Comparison of ENCODE assay signal across 1 cellular context in the genomic region with DNA sequence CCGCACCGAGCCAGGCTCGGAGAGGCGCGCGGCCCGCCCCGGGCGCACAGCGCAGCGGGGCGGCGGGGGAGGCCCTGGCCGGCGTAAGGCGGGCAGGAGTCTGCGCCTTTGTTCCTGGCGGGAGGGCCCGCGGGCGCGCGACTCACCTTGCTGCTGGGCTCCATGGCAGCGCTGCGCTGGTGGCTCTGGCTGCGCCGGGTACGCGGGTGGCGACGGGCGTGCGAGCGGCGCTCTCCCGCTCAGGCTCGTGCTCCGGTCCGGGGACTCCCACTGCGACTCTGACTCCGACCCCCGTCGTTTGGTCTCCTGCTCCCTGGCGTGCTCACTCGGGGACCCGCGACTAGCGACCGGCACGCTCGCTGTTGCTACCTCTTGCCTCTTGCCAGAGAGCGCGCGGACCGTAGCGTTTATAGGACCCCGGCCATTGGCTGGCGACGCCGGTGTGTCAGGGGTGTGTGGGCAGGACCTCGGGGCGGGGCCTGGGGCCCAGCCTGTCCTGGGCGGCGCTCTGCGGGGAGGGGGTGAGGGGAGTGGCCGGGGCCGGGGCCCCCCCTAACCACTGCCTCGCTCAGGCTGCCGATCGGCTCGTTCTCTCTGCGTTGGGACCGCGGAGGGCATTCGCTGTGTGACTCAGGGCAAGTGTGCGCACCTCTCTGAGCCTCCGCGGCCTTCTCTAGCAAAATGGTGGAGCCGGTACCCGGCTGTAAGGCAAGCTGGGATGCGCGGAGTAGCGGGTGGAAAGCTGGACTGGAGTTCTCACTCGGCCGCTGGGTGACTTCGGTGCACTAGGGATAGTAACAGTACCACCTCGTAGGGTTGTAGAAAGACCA.
TF ChIP-seq lines count a peak whose summit lies in the region.

Gene SLC2A1 (minus strand): TSS at position 381 of the 830 bp plus-strand sequence. CDS start 217 bp downstream, at position 164.

TF ChIP-seq in HEK293, 187 proteins besides CTCF, POLR2A, EP300 and RAD21 (continued from another document and continues in another):
- TF ChIP-seq, protein P1, sequence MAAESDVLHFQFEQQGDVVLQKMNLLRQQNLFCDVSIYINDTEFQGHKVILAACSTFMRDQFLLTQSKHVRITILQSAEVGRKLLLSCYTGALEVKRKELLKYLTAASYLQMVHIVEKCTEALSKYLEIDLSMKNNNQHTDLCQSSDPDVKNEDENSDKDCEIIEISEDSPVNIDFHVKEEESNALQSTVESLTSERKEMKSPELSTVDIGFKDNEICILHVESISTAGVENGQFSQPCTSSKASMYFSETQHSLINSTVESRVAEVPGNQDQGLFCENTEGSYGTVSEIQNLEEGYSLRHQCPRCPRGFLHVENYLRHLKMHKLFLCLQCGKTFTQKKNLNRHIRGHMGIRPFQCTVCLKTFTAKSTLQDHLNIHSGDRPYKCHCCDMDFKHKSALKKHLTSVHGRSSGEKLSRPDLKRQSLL (tag by site-specific recombination; IDR thresholded peaks at IDR 0.05) = peak; percentile 48
- TF ChIP-seq ZIC2 (tag by site-specific recombination; IDR thresholded peaks at IDR 0.05) (peak; percentile 98), ZNF549 (tag by site-specific recombination; IDR thresholded peaks at IDR 0.05) (no peak), ZSCAN5A (tag by site-specific recombination; IDR thresholded peaks at IDR 0.05) (no peak), KLF10 (tag by site-specific recombination; IDR thresholded peaks at IDR 0.05) (peak; percentile 99), ZNF24 (tag by site-specific recombination; IDR thresholded peaks at IDR 0.05) (peak; percentile 41; the same call in 1 of the 2 replicates), ZNF221 (tag by site-specific recombination; IDR thresholded peaks at IDR 0.05; ENCODE audit: borderline replicate concordance) (no peak), ZNF707 (tag by site-specific recombination; IDR thresholded peaks at IDR 0.05) (no peak), ZNF214 (tag by site-specific recombination; IDR thresholded peaks at IDR 0.05; ENCODE audit: borderline replicate concordance) (no peak), ZNF747 (tag by site-specific recombination; IDR thresholded peaks at IDR 0.05) (no peak), ZBTB17 (tag by site-specific recombination; IDR thresholded peaks at IDR 0.05) (peak; percentile 95), ZNF324 (tag by site-specific recombination; IDR thresholded peaks at IDR 0.05) (peak; percentile 83; the same call in 1 of the 2 replicates), ZNF600 (tag by site-specific recombination; IDR thresholded peaks at IDR 0.05) (peak; percentile 68), ZFP41 (tag by site-specific recombination; IDR thresholded peaks at IDR 0.05; ENCODE audit: borderline replicate concordance) (no peak), ZNF404 (tag by site-specific recombination; IDR thresholded peaks at IDR 0.05) (no peak), ZNF670 (tag by site-specific recombination; IDR thresholded peaks at IDR 0.05; ENCODE audit: low read depth) (no peak), HOXD13 (CRISPR knock-in tag; IDR thresholded peaks at IDR 0.05; ENCODE audit: borderline replicate concordance) (0 out of 2 replicates have a peak, but pooled peaks have one; percentile 23), KLF9 (tag by site-specific recombination; IDR thresholded peaks at IDR 0.05; ENCODE audit: low read depth) (peak; percentile 92), ZFHX2 (tag by site-specific recombination; conservative IDR thresholded peaks at IDR 0.05) (peak; percentile 74), ZNF433 (tag by site-specific recombination; IDR thresholded peaks at IDR 0.05; ENCODE audit: low read depth) (no peak), ZNF510 (tag by site-specific recombination; IDR thresholded peaks at IDR 0.05; ENCODE audit: insufficient replicate concordance) (no peak), ZNF571 (tag by site-specific recombination; IDR thresholded peaks at IDR 0.05) (no peak), ZNF843 (tag by site-specific recombination; IDR thresholded peaks at IDR 0.05) (no peak; the same call in 1 of the 2 replicates), ZFP37 (tag by site-specific recombination; IDR thresholded peaks at IDR 0.05) (peak; percentile 70; the same call in 1 of the 2 replicates), ZNF223 (tag by site-specific recombination; IDR thresholded peaks at IDR 0.05) (peak; percentile 88), ZNF174 (tag by site-specific recombination; IDR thresholded peaks at IDR 0.05) (no peak), ZNF341 (tag by site-specific recombination; IDR thresholded peaks at IDR 0.05; ENCODE audit: low read depth) (peak; percentile 75), ZNF132 (tag by site-specific recombination; IDR thresholded peaks at IDR 0.05; ENCODE audit: borderline replicate concordance) (no peak), EGR2 (tag by site-specific recombination; IDR thresholded peaks at IDR 0.05; ENCODE audit: low read depth) (peak; percentile 24; the same call in 1 of the 2 replicates), ZNF473 (tag by site-specific recombination; IDR thresholded peaks at IDR 0.05) (no peak), ZNF555 (tag by site-specific recombination; conservative IDR thresholded peaks at IDR 0.05) (no peak), ZNF449 (tag by site-specific recombination; IDR thresholded peaks at IDR 0.05) (no peak), SCRT1 (tag by site-specific recombination; IDR thresholded peaks at IDR 0.05; ENCODE audit: borderline replicate concordance) (no peak), ZXDB (tag by site-specific recombination; IDR thresholded peaks at IDR 0.05) (0 out of 2 replicates have a peak, but pooled peaks have one; percentile 50), ZNF768 (tag by site-specific recombination; IDR thresholded peaks at IDR 0.05) (peak; percentile 90; the same call in 1 of the 2 replicates), ZNF155 (tag by site-specific recombination; IDR thresholded peaks at IDR 0.05) (no peak), ZNF776 (tag by site-specific recombination; IDR thresholded peaks at IDR 0.05; ENCODE audit: borderline replicate concordance) (no peak), REPIN1 (tag by site-specific recombination; IDR thresholded peaks at IDR 0.05; ENCODE audit: low read depth) (0 out of 2 replicates have a peak, but pooled peaks have one; percentile 61), ZBTB10 (tag by site-specific recombination; IDR thresholded peaks at IDR 0.05) (peak; percentile 89), ZNF184 (tag by site-specific recombination; IDR thresholded peaks at IDR 0.05) (peak; percentile 38; the same call in 1 of the 2 replicates)
- TF ChIP-seq, protein P2, sequence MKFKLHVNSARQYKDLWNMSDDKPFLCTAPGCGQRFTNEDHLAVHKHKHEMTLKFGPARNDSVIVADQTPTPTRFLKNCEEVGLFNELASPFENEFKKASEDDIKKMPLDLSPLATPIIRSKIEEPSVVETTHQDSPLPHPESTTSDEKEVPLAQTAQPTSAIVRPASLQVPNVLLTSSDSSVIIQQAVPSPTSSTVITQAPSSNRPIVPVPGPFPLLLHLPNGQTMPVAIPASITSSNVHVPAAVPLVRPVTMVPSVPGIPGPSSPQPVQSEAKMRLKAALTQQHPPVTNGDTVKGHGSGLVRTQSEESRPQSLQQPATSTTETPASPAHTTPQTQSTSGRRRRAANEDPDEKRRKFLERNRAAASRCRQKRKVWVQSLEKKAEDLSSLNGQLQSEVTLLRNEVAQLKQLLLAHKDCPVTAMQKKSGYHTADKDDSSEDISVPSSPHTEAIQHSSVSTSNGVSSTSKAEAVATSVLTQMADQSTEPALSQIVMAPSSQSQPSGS (tag by site-specific recombination; IDR thresholded peaks at IDR 0.05; ENCODE audit: low read depth) = no peak
- TF ChIP-seq, protein P3, sequence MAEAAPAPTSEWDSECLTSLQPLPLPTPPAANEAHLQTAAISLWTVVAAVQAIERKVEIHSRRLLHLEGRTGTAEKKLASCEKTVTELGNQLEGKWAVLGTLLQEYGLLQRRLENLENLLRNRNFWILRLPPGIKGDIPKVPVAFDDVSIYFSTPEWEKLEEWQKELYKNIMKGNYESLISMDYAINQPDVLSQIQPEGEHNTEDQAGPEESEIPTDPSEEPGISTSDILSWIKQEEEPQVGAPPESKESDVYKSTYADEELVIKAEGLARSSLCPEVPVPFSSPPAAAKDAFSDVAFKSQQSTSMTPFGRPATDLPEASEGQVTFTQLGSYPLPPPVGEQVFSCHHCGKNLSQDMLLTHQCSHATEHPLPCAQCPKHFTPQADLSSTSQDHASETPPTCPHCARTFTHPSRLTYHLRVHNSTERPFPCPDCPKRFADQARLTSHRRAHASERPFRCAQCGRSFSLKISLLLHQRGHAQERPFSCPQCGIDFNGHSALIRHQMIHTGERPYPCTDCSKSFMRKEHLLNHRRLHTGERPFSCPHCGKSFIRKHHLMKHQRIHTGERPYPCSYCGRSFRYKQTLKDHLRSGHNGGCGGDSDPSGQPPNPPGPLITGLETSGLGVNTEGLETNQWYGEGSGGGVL (tag by site-specific recombination; IDR thresholded peaks at IDR 0.05) = no peak; the same call in 1 of the 2 replicates
- TF ChIP-seq, protein P4, sequence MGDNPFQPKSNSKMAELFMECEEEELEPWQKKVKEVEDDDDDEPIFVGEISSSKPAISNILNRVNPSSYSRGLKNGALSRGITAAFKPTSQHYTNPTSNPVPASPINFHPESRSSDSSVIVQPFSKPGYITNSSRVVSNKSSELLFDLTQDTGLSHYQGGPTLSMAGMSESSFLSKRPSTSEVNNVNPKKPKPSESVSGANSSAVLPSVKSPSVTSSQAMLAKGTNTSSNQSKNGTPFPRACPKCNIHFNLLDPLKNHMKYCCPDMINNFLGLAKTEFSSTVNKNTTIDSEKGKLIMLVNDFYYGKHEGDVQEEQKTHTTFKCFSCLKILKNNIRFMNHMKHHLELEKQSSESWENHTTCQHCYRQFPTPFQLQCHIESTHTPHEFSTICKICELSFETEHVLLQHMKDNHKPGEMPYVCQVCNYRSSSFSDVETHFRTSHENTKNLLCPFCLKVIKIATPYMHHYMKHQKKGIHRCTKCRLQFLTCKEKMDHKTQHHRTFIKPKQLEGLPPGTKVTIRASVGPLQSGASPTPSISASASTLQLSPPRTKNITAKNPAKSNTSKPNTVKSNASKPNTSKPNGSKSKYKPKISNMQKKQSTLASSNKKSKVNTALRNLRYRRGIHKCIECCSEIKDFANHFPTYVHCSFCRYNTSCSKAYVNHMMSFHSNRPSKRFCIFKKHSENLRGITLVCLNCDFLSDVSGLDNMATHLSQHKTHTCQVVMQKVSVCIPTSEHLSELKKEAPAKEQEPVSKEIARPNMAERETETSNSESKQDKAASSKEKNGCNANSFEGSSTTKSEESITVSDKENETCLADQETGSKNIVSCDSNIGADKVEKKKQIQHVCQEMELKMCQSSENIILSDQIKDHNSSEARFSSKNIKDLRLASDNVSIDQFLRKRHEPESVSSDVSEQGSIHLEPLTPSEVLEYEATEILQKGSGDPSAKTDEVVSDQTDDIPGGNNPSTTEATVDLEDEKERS (tag by site-specific recombination; IDR thresholded peaks at IDR 0.05) = no peak
- TF ChIP-seq, protein P5, sequence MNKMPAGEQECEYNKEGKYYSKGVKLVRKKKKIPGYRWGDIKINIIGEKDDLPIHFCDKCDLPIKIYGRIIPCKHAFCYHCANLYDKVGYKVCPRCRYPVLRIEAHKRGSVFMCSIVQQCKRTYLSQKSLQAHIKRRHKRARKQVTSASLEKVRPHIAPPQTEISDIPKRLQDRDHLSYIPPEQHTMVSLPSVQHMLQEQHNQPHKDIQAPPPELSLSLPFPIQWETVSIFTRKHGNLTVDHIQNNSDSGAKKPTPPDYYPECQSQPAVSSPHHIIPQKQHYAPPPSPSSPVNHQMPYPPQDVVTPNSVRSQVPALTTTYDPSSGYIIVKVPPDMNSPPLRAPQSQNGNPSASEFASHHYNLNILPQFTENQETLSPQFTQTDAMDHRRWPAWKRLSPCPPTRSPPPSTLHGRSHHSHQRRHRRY (tag by site-specific recombination; IDR thresholded peaks at IDR 0.05) = no peak
